ENCODE assay signal across 17 cellular contexts in the genomic region with DNA sequence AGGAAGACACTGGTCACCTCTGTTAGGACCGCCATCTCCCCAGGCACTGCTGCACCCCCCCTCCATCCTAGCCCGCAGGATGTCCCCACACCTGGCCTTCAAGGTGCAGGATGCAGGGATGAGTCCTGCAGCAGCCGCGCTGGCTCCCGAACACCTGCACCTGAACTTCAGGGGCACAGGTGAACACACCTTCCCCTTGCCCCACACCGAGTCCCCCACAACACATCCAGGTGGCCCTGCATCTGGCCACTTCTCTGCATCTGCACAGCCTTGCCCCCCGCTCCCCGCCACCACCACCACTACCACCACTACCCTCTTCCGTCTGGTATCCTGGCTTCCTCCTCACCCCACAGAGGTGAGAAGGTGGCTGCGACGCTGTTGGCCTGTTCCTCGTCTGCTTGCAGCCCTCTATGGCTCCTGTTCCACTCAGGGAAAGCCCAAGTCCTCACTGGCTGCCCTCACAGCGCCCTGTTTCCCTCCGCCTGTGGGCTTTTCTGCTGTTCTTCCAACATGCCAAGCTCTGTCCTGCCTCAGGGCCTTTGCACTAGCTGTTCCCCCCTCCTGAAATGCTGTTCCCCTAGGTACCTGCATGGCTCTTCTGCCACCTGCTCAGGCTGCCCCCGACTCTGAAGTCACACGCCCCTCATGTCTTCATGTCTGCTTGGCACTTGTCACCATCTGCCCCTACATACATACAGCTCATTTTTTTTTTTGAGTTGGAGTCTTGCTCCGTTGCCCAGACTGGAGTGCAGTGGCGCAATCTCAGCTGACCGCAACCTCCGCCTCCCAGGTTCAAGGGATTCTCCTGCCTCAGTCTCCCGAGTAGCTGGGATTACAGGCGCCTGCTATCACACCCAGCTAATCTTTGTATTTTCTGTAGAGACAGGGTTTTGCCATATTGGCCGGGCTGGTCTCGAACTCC. TPM values are rescaled to one million over a fixed set of nuclear protein-coding genes. Genes with fewer than 3 reads are reported as not detected.
A peak's percentile ranks its signal among the peaks of the same experiment; 100 is the strongest.
DNase-seq lines count a peak whose midpoint lies in the region; ATAC-seq and TF ChIP-seq lines count a peak whose summit lies in the region.
"Had no signal": no experiment of that assay in that cellular context is flagged by ENCODE, and none has a peak within 500 bp of the region (broad histone marks: within the 10 kb centered on the region; RNA-seq: fewer than 3 reads in every experiment).

No MANE protein-coding gene starts in this region.

- no peaks in the 10 kb centered on the region for H4K20me1 ChIP-seq in PC-3 (ENCODE audit: low read length)

- peak overlapping the region; percentile 69 for H3K23ac ChIP-seq in neuronal stem cell (ENCODE audit: low read depth, low read length, poor library complexity)

- H3K4me3 ChIP-seq in HEK293 (ENCODE audit: low read depth, low read length) (no peak overlapping the region), endodermal cell (ENCODE audit: low read length) (no peak overlapping the region), neuronal stem cell (ENCODE audit: low read length in 2 of 2) (peak overlapping the region in 1 of 2 donors; percentile 4), PC-3 (ENCODE audit: low read length) (no peak overlapping the region)

- no peaks in the 10 kb centered on the region for H3K79me1 ChIP-seq in neuronal stem cell (ENCODE audit: low read depth, low read length)

- H3K36me3 ChIP-seq in HEK293 (ENCODE audit: control insufficient read depth in 2 of 2, insufficient read depth in 1 of 2, low read length in 2 of 2) = peaks cover 0 to 30% of the 10 kb centered on the region in 2 experiments; a peak in 2 of 3 replicates
- H3K36me3 ChIP-seq in endodermal cell (ENCODE audit: control insufficient read depth, insufficient read depth, low read length) = no peaks in the 10 kb centered on the region
- peaks cover 14 to 40% of the 10 kb centered on the region in 2 donors for H3K36me3 ChIP-seq in neuronal stem cell (replicated peaks in 1 of 2; ENCODE audit: control insufficient read depth in 2 of 2, insufficient read depth in 2 of 2, low read length in 2 of 2)
- peaks cover 7% of the 10 kb centered on the region; the same call in 1 of the 2 replicates for H3K36me3 ChIP-seq in PC-3 (ENCODE audit: low read depth, low read length)
- H3K36me3 ChIP-seq: breast epithelium had no signal

- no peaks in the 10 kb centered on the region; the same call in 1 of the 2 replicates for H3K4me1 ChIP-seq in HEK293 (ENCODE audit: control insufficient read depth, insufficient read depth, low read length)
- H3K4me1 ChIP-seq in endodermal cell (ENCODE audit: control insufficient read depth, insufficient read depth, low read length) = no peaks in the 10 kb centered on the region
- peaks cover 12 to 25% of the 10 kb centered on the region in 2 donors for H3K4me1 ChIP-seq in neuronal stem cell (ENCODE audit: control insufficient read depth in 2 of 2, insufficient read depth in 1 of 2, low read depth in 1 of 2, low read length in 2 of 2)
- no peaks in the 10 kb centered on the region for H3K4me1 ChIP-seq in PC-3 (ENCODE audit: insufficient read depth, low read length)

- peak overlapping the region; percentile 65 for H3K18ac ChIP-seq in neuronal stem cell (ENCODE audit: low read length)

- H3K27ac ChIP-seq in CD4-positive, alpha-beta T cell (ENCODE audit: low read depth, low read length) = no peak overlapping the region
- H3K27ac ChIP-seq in HEK293 (ENCODE audit: extremely low read depth, low read depth, low read length) (no peak overlapping the region), endodermal cell (ENCODE audit: low read depth, low read length) (no peak overlapping the region), neuronal stem cell (replicated peaks; ENCODE audit: low read length) (no peak overlapping the region), PC-3 (ENCODE audit: low read length) (no peak overlapping the region)
- H3K27ac ChIP-seq: suprapubic skin had no signal

- ATAC-seq in CD4-positive, alpha-beta T cell (ENCODE audit: poor library complexity) = no peak
- ATAC-seq in PC-3 (no peak), GM21367 (IDR thresholded peaks at IDR 0.05; ENCODE audit: unreplicated experiment) (no peak)

- peak overlapping the region; percentile 82 for H2BK5ac ChIP-seq in neuronal stem cell (ENCODE audit: low read length)

- H3K4me2 ChIP-seq in neuronal stem cell (ENCODE audit: insufficient read depth, low read length, poor library complexity, severe bottlenecking) (no peak overlapping the region), PC-3 (ENCODE audit: low read length) (no peak overlapping the region)

- H3K9ac ChIP-seq in endodermal cell (ENCODE audit: extremely low read depth, low read length, poor library complexity, severe bottlenecking) (no peak overlapping the region), neuronal stem cell (ENCODE audit: low read depth, low read length, poor library complexity) (peak overlapping the region; percentile 50), PC-3 (ENCODE audit: low read length) (no peak overlapping the region)

- peaks cover 21% of the 10 kb centered on the region for H3K36me3 Mint-ChIP-seq in CD4-positive, alpha-beta T cell (ENCODE audit: low read depth)
- H3K36me3 Mint-ChIP-seq in endodermal cell (ENCODE audit: low read depth) = peaks cover 13% of the 10 kb centered on the region

- peak overlapping the region; percentile 66 for H3K4me3 Mint-ChIP-seq in CD4-positive, alpha-beta T cell
- H3K4me3 Mint-ChIP-seq in endodermal cell = peak overlapping the region; percentile 65

- peaks cover 13% of the 10 kb centered on the region for H3K4me1 Mint-ChIP-seq in CD4-positive, alpha-beta T cell (ENCODE audit: low read depth)
- no peaks in the 10 kb centered on the region for H3K4me1 Mint-ChIP-seq in endodermal cell

- H2AFZ ChIP-seq in neuronal stem cell (ENCODE audit: low read length) = no peak overlapping the region
- no peak overlapping the region for H2AFZ ChIP-seq in PC-3 (ENCODE audit: low read length)

- H3K14ac ChIP-seq in neuronal stem cell (ENCODE audit: low read length) = no peak overlapping the region

- no peak for DNase-seq in CD4-positive, alpha-beta T cell
- no peak for DNase-seq in endodermal cell
- no peak for DNase-seq in neuronal stem cell (ENCODE audit: low spot score)
- DNase-seq in T1000 (lab: John Stamatoyannopoulos, UW) = no peak
- no peak for DNase-seq in PC-3
- DNase-seq: activated CD4-positive, alpha-beta T cell treated with anti-CD3 and anti-CD28 coated beads for 48 hours; activated CD8-positive, alpha-beta memory T cell treated with anti-CD3 and anti-CD28 coated beads, Interleukin-2, amount 50 U/mL, for 4 hours; activated naive CD4-positive, alpha-beta T cell treated with anti-CD3 and anti-CD28 coated beads, Interleukin-2, amount 50 U/mL, for 16 hours; KBM-7; MV-4-11; NCI-H2029 treated with DMSO at 0.1 percent for 48 hours; SIG-M5; stimulated activated CD4-positive, alpha-beta T cell treated with anti-CD3 and anti-CD28 coated beads, Interleukin-2, amount 100 ng/mL, for 24 hours had no signal

- no peak overlapping the region for H4K8ac ChIP-seq in neuronal stem cell (ENCODE audit: low read depth, low read length)

- intact Hi-C loops in CD4-positive, alpha-beta T cell (cut with DNase I, micrococcal nuclease) = no loop called here
- intact Hi-C loops in PC-3 (cut with micrococcal nuclease) = no loop called here

- BruUV-seq in PC-3 (replicated peaks; lab: Mats Ljungman, UMichigan) = no TSS peak

- H2BK15ac ChIP-seq in neuronal stem cell (ENCODE audit: low read length) = peak overlapping the region; percentile 79

- no peak overlapping the region for H3K4ac ChIP-seq in neuronal stem cell (ENCODE audit: low read length)

- H4K91ac ChIP-seq in neuronal stem cell (ENCODE audit: low read depth, low read length, poor library complexity) = no peak overlapping the region

- no peaks in the 10 kb centered on the region for H3K79me2 ChIP-seq in PC-3 (ENCODE audit: low read length)

- H3K27me3 ChIP-seq in CD4-positive, alpha-beta T cell (ENCODE audit: control insufficient read depth, insufficient read depth, low read length) = peaks cover 19% of the 10 kb centered on the region
- no peaks in the 10 kb centered on the region for H3K27me3 ChIP-seq in endodermal cell (ENCODE audit: control insufficient read depth, insufficient read depth, low read length, poor library complexity, severe bottlenecking)
- H3K27me3 ChIP-seq in neuronal stem cell (ENCODE audit: control insufficient read depth in 3 of 3, insufficient read depth in 3 of 3, low read depth in 1 of 3, low read length in 3 of 3) = peaks cover 0 to 6% (median 0%) of the 10 kb centered on the region in 3 experiments
- H3K27me3 ChIP-seq in PC-3 (ENCODE audit: low read length) = peaks cover 14% of the 10 kb centered on the region; the same call in 1 of the 2 replicates

- H3F3A ChIP-seq in PC-3 (ENCODE audit: low read length, unreplicated experiment) = no peaks in the 10 kb centered on the region

- no peaks in the 10 kb centered on the region for H3K9me3 Mint-ChIP-seq in CD4-positive, alpha-beta T cell
- H3K9me3 Mint-ChIP-seq in endodermal cell = no peaks in the 10 kb centered on the region

- H3K27ac Mint-ChIP-seq in CD4-positive, alpha-beta T cell = peak overlapping the region; percentile 3
- no peak overlapping the region for H3K27ac Mint-ChIP-seq in endodermal cell

- POLR2A ChIA-PET in CD4-positive, alpha-beta T cell (lab: Charles Lee) = no interaction called here
- POLR2A ChIA-PET in HEK293 (lab: Yijun Ruan, JAX) = interaction anchor here (0.6 to 1.3 kb wide), 2 partner anchors 22 to 216 kb away, joined by 3 to 8 read pairs; a partner anchor contains a TSS
- POLR2A ChIA-PET in PC-3 (lab: Charles Lee; ENCODE audit: unreplicated experiment) = interaction anchor here (0.5 to 0.6 kb wide), 2 partner anchors 22 to 233 kb away, joined by 3 to 4 read pairs; a partner anchor contains a TSS

- no peaks in the 10 kb centered on the region for H3K9me3 ChIP-seq in CD4-positive, alpha-beta T cell (ENCODE audit: control insufficient read depth, low read length)
- H3K9me3 ChIP-seq in HEK293 (ENCODE audit: control insufficient read depth, insufficient read depth, low read depth, low read length) (no peaks in the 10 kb centered on the region), endodermal cell (ENCODE audit: control insufficient read depth, low read length) (no peaks in the 10 kb centered on the region), neuronal stem cell (replicated peaks in 1 of 2; ENCODE audit: control insufficient read depth in 2 of 2, insufficient read depth in 1 of 2, low read depth in 1 of 2, low read length in 2 of 2) (peaks cover 0 to 8% of the 10 kb centered on the region in 2 donors), PC-3 (ENCODE audit: low read length) (no peaks in the 10 kb centered on the region)
- H3K9me3 ChIP-seq: breast epithelium, suprapubic skin had no signal

- peak overlapping the region; percentile 92 for H2AK5ac ChIP-seq in neuronal stem cell (ENCODE audit: low read depth, low read length)

- no peak overlapping the region for H2BK120ac ChIP-seq in neuronal stem cell (ENCODE audit: low read depth, low read length)

- WGBS in endodermal cell (ENCODE audit: insufficient coverage in 1 of 2, insufficient read length in 1 of 2), 2 experiments = 92 to 93% methylated on average over 21 to 24 of the region's 24 CpGs
- WGBS in neuronal stem cell (ENCODE audit: extremely low coverage in 2 of 2, insufficient read length in 2 of 2, insufficient replicate concordance in 1 of 2), 2 donors = no CpG with 5 or more reads among the region's 24 CpGs

- H3K9me2 ChIP-seq in PC-3 (replicated peaks; ENCODE audit: low read length) = no peaks in the 10 kb centered on the region

- CTCF ChIA-PET in CD4-positive, alpha-beta T cell (lab: Charles Lee) = interaction anchor here (0.7 kb wide), 1 partner anchor 900 kb away, joined by 3 read pairs; no protein-coding TSS in a partner anchor
- CTCF ChIA-PET in HEK293 (lab: Yijun Ruan, JAX) = interaction anchor here (0.7 kb wide), 2 partner anchors 31 to 125 kb away, joined by 3 to 4 read pairs; no protein-coding TSS in a partner anchor
- CTCF ChIA-PET in PC-3 (lab: Charles Lee) = no interaction called here

- TF ChIP-seq CTCF in CD4-positive, alpha-beta T cell (IDR thresholded peaks at IDR 0.05) = no peak
- TF ChIP-seq CTCF in HEK293 (tag by site-specific recombination; IDR thresholded peaks at IDR 0.05) (no peak), endodermal cell (conservative IDR thresholded peaks at IDR 0.05) (no peak), PC-3 (conservative IDR thresholded peaks at IDR 0.05; ENCODE audit: low read depth, low read length) (no peak)

- H2BK12ac ChIP-seq in neuronal stem cell (ENCODE audit: low read length) = no peak overlapping the region

- peaks cover 25% of the 10 kb centered on the region for H3K27me3 Mint-ChIP-seq in CD4-positive, alpha-beta T cell
- H3K27me3 Mint-ChIP-seq in endodermal cell (ENCODE audit: insufficient read depth) = peaks cover 13% of the 10 kb centered on the region

RNA-seq across cellular contexts. Expression of a gene that starts 1.4 kb away (rescaled TPM):
- total RNA-seq in CD4-positive, alpha-beta T cell = not detected
- total RNA-seq in endodermal cell = 10 to 100 TPM; 16.6 to 25.5 TPM
- polyA plus RNA-seq in endodermal cell (2013, experiment 1 of 2) = 16.9 TPM
- polyA plus RNA-seq in endodermal cell (2013, experiment 2 of 2) = 19.0 TPM
- polyA plus RNA-seq in neuronal stem cell (2013, experiment 1 of 2) = 17.4 TPM
- polyA plus RNA-seq in neuronal stem cell (2013, experiment 2 of 2) = 17.0 TPM
- total RNA-seq in PC-3 (2014; rRNA removed) = 0.95 and 3.3 TPM in 2 replicates

RNA-seq across cellular contexts. Expression of a gene that starts 21.8 kb away (rescaled TPM):
- 100 to 1,000 TPM; 135 to 143 TPM for total RNA-seq in CD4-positive, alpha-beta T cell
- 100 to 1,000 TPM; 226 to 241 TPM for total RNA-seq in endodermal cell
- 166 TPM for polyA plus RNA-seq in endodermal cell (2013, experiment 1 of 2)
- polyA plus RNA-seq in endodermal cell (2013, experiment 2 of 2) = 159 TPM
- 152 TPM for polyA plus RNA-seq in neuronal stem cell (2013, experiment 1 of 2)
- polyA plus RNA-seq in neuronal stem cell (2013, experiment 2 of 2) = 153 TPM
- 408 and 410 TPM in 2 replicates for total RNA-seq in PC-3 (2014; rRNA removed)

RNA-seq across cellular contexts. Expression of a gene that starts 22.1 kb away (rescaled TPM):
- 10 to 100 TPM; 47.9 to 49.7 TPM for total RNA-seq in CD4-positive, alpha-beta T cell
- total RNA-seq in endodermal cell = 10 to 100 TPM; 30.4 to 37.9 TPM
- polyA plus RNA-seq in endodermal cell (2013, experiment 1 of 2) = 23.5 TPM
- 23.6 TPM for polyA plus RNA-seq in endodermal cell (2013, experiment 2 of 2)
- 11.8 TPM for polyA plus RNA-seq in neuronal stem cell (2013, experiment 1 of 2)
- 10.4 TPM for polyA plus RNA-seq in neuronal stem cell (2013, experiment 2 of 2)
- total RNA-seq in PC-3 (2014; rRNA removed) = 120 and 145 TPM in 2 replicates

RNA-seq across cellular contexts. Expression of a gene that starts 43.6 kb away (rescaled TPM):
- 1 to 10 TPM; 1.1 TPM for total RNA-seq in CD4-positive, alpha-beta T cell
- total RNA-seq in endodermal cell (10 to 100 TPM; 21.5 to 31.2 TPM), PC-3 (2014; rRNA removed) (118 and 143 TPM in 2 replicates)
- polyA plus RNA-seq in endodermal cell (2013, experiment 1 of 2) = 63.3 TPM
- 51.0 TPM for polyA plus RNA-seq in endodermal cell (2013, experiment 2 of 2)
- 58.3 TPM for polyA plus RNA-seq in neuronal stem cell (2013, experiment 1 of 2)
- 56.2 TPM for polyA plus RNA-seq in neuronal stem cell (2013, experiment 2 of 2)
